Comparison of ENCODE assay signal across 11 cellular contexts in genomic region chr18:45755936-45756335, GRCh38. TPM values are rescaled to one million over a fixed set of nuclear protein-coding genes. Genes with fewer than 3 reads are reported as not detected.
DNase-seq lines count a peak whose midpoint lies in the region; ATAC-seq and TF ChIP-seq lines count a peak whose summit lies in the region.
"Had no signal": no experiment of that assay in that cellular context is flagged by ENCODE, and none has a peak within 500 bp of the region (broad histone marks: within the 10 kb centered on the region; RNA-seq: fewer than 3 reads in every experiment).

No MANE protein-coding gene starts in this region.

- H3K9ac ChIP-seq in PC-3 (ENCODE audit: low read length): no peak overlapping the region

- no peaks in the 10 kb centered on the region for H3K36me3 Mint-ChIP-seq in activated CD8-positive, alpha-beta T cell treated with anti-CD3 and anti-CD28 coated beads, Interleukin-2, amount 10 ng/mL, durations not matched to agents 7 days and 5 days (ENCODE audit: low read depth)

- no peak for TF ChIP-seq CTCF in PC-3 (conservative IDR thresholded peaks at IDR 0.05; ENCODE audit: low read depth, low read length)
- no peak for TF ChIP-seq CTCF in fibroblast of the aortic adventitia (IDR thresholded peaks at IDR 0.05; ENCODE audit: insufficient read depth, low read length)
- TF ChIP-seq CTCF in prostate gland (IDR thresholded peaks at IDR 0.05): no peak

- H4K20me1 ChIP-seq in PC-3 (ENCODE audit: low read length): no peaks in the 10 kb centered on the region

- TF ChIP-seq POLR2A in prostate gland (IDR thresholded peaks at IDR 0.05): no peak

- H3K27me3 ChIP-seq in PC-3 (ENCODE audit: low read length): no peaks in the 10 kb centered on the region
- no peaks in the 10 kb centered on the region for H3K27me3 ChIP-seq in prostate gland (replicated peaks; ENCODE audit: insufficient read depth)

- H3K36me3 ChIP-seq in PC-3 (ENCODE audit: low read depth, low read length) (no peaks in the 10 kb centered on the region), prostate gland (no peaks in the 10 kb centered on the region)

- H3K27ac Mint-ChIP-seq in activated CD8-positive, alpha-beta T cell treated with anti-CD3 and anti-CD28 coated beads, Interleukin-2, amount 10 ng/mL, durations not matched to agents 7 days and 5 days: no peak overlapping the region

- CTCF ChIA-PET in PC-3 (lab: Charles Lee): interaction anchor here (1.1 kb wide), 1 partner anchor 124 kb away, joined by 3 read pairs; no protein-coding TSS in a partner anchor
- CTCF ChIA-PET in activated CD8-positive, alpha-beta T cell treated with anti-CD3 and anti-CD28 coated beads, Interleukin-2, amount 10 ng/mL, durations not matched to agents 7 days and 5 days (lab: Charles Lee): interaction anchor here (1.0 to 1.1 kb wide), 2 partner anchors 90 to 92 kb away, joined by 3 to 4 read pairs; no protein-coding TSS in a partner anchor

- no peaks in the 10 kb centered on the region for H3K9me3 Mint-ChIP-seq in activated CD8-positive, alpha-beta T cell treated with anti-CD3 and anti-CD28 coated beads, Interleukin-2, amount 10 ng/mL, durations not matched to agents 7 days and 5 days (ENCODE audit: insufficient read depth)

- H3K27ac ChIP-seq in PC-3 (ENCODE audit: low read length) (0 out of 2 replicates have a peak overlapping the region, but pooled peaks have one; percentile 7), prostate gland (no peak overlapping the region)

- H3K79me2 ChIP-seq in PC-3 (ENCODE audit: low read length): no peaks in the 10 kb centered on the region

- no peak overlapping the region for H2AFZ ChIP-seq in PC-3 (ENCODE audit: low read length)

- H3K4me1 ChIP-seq in PC-3 (ENCODE audit: insufficient read depth, low read length): peaks cover 4% of the 10 kb centered on the region
- no peaks in the 10 kb centered on the region for H3K4me1 ChIP-seq in prostate gland (replicated peaks)

- peaks cover 3% of the 10 kb centered on the region for H3K4me1 Mint-ChIP-seq in activated CD8-positive, alpha-beta T cell treated with anti-CD3 and anti-CD28 coated beads, Interleukin-2, amount 10 ng/mL, durations not matched to agents 7 days and 5 days (ENCODE audit: low read depth)

- intact Hi-C loops in PC-3 (cut with micrococcal nuclease): no loop called here
- intact Hi-C loops in prostate gland (cut with DNase I): no loop called here

- H3K9me2 ChIP-seq in PC-3 (replicated peaks; ENCODE audit: low read length): no peaks in the 10 kb centered on the region

- peak; percentile 17 for DNase-seq in ELR (ENCODE audit: low read depth)
- peak; percentile 54 for DNase-seq in PC-3
- peak; percentile 98 for DNase-seq in fibroblast of the aortic adventitia (ENCODE audit: low read depth)
- DNase-seq in prostate gland (ENCODE audit: low spot score): peak; percentile 84
- no peak for DNase-seq in NCI-H1436 (lab: John Stamatoyannopoulos, UW)
- no peak for DNase-seq in activated CD8-positive, alpha-beta T cell treated with anti-CD3 and anti-CD28 coated beads, Interleukin-2, amount 10 ng/mL, durations not matched to agents 7 days and 5 days
- DNase-seq in hippocampal formation (lab: John Stamatoyannopoulos, UW): no peak
- DNase-seq: activated naive CD4-positive, alpha-beta T cell treated with anti-CD3 and anti-CD28 coated beads, Interleukin-2, amount 50 U/mL, for 16 hours; stimulated activated CD4-positive, alpha-beta T cell treated with anti-CD3 and anti-CD28 coated beads, Interleukin-15, amount 100 ng/mL, for 24 hours; trophoblast cell had no signal

- 1% methylated on average over 3 of the region's 3 CpGs for WGBS in prostate gland

- no peak overlapping the region for H3K4me3 Mint-ChIP-seq in activated CD8-positive, alpha-beta T cell treated with anti-CD3 and anti-CD28 coated beads, Interleukin-2, amount 10 ng/mL, durations not matched to agents 7 days and 5 days

- peaks cover 20% of the 10 kb centered on the region for H3K27me3 Mint-ChIP-seq in activated CD8-positive, alpha-beta T cell treated with anti-CD3 and anti-CD28 coated beads, Interleukin-2, amount 10 ng/mL, durations not matched to agents 7 days and 5 days (ENCODE audit: low read depth)

- no TSS peak for BruUV-seq in PC-3 (replicated peaks; lab: Mats Ljungman, UMichigan)

- no peak overlapping the region for H3K4me3 ChIP-seq in PC-3 (ENCODE audit: low read length)
- H3K4me3 ChIP-seq in fibroblast of the aortic adventitia (ENCODE audit: low read depth, low read length): no peak overlapping the region
- H3K4me3 ChIP-seq in prostate gland: no peak overlapping the region

- peak; percentile 37; the same call in 1 of the 2 replicates for ATAC-seq in PC-3
- ATAC-seq in GM21367 (IDR thresholded peaks at IDR 0.05; ENCODE audit: unreplicated experiment): no peak
- ATAC-seq in activated CD8-positive, alpha-beta T cell treated with anti-CD3 and anti-CD28 coated beads, Interleukin-2, amount 10 ng/mL, durations not matched to agents 7 days and 5 days: no peak

- H3K4me2 ChIP-seq in PC-3 (ENCODE audit: low read length): no peak overlapping the region

- no peaks in the 10 kb centered on the region for H3K9me3 ChIP-seq in PC-3 (ENCODE audit: low read length)
- H3K9me3 ChIP-seq in prostate gland: no peaks in the 10 kb centered on the region

- H3F3A ChIP-seq in PC-3 (ENCODE audit: low read length, unreplicated experiment): no peaks in the 10 kb centered on the region

- POLR2A ChIA-PET in PC-3 (lab: Charles Lee; ENCODE audit: unreplicated experiment): no interaction called here
- POLR2A ChIA-PET in activated CD8-positive, alpha-beta T cell treated with anti-CD3 and anti-CD28 coated beads, Interleukin-2, amount 10 ng/mL, durations not matched to agents 7 days and 5 days (lab: Charles Lee): no interaction called here

RNA-seq across cellular contexts. Expression of gene SLC14A1, which starts 32.0 kb away (rescaled TPM):
- total RNA-seq in PC-3 (2014; rRNA removed) (2.3 and 6.9 TPM in 2 replicates), fibroblast of the aortic adventitia (ENCODE audit: low replicate concordance) (5.6 and 254 TPM in 2 replicates), prostate gland (100 to 1,000 TPM in 1 of 2 donors, 10 to 100 TPM in 1; 31.8 to 139 TPM)
- 1 to 10 TPM; 2.4 to 3.8 TPM for total RNA-seq in activated CD8-positive, alpha-beta T cell treated with anti-CD3 and anti-CD28 coated beads, Interleukin-2, amount 10 ng/mL, durations not matched to agents 7 days and 5 days

Comparison
In these comparisons a context has a peak if more than half of its experiments do, and no peak if none do; other contexts are left out.
1. DNase-seq: peak in ELR (single experiment), PC-3 (single experiment), fibroblast of the aortic adventitia (single experiment) and prostate gland (single experiment); none in NCI-H1436 (single experiment), activated CD8-positive, alpha-beta T cell treated with anti-CD3 and anti-CD28 coated beads, Interleukin-2, amount 10 ng/mL, durations not matched to agents 7 days and 5 days (single experiment) and hippocampal formation (0 of 2).